In genomic region chr7:90246184-90246583, GRCh38 we compare ENCODE assay signal across 9 cellular contexts. TPM values are rescaled to one million over a fixed set of nuclear protein-coding genes. Genes with fewer than 3 reads are reported as not detected.
DNase-seq lines count a peak whose midpoint lies in the region; FAIRE-seq and TF ChIP-seq lines count a peak whose summit lies in the region.
"Had no signal": no experiment of that assay in that cellular context is flagged by ENCODE, and none has a peak within 500 bp of the region (broad histone marks: within the 10 kb centered on the region; RNA-seq: fewer than 3 reads in every experiment).

No MANE protein-coding gene starts in this region.

- H3F3A ChIP-seq in smooth muscle cell (ENCODE audit: low read depth), result no peaks in the 10 kb centered on the region

- peak overlapping the region; percentile 97 for H3K4me2 ChIP-seq in smooth muscle cell

- H3K9ac ChIP-seq in HUES6 (ENCODE audit: low read length) (no peak overlapping the region), kidney (ENCODE audit: low read length in 2 of 2) (peak overlapping the region in 1 of 2 donors; percentile 75), smooth muscle cell (ENCODE audit: low read depth) (no peak overlapping the region)

- peak overlapping the region; percentile 81 for H3K4me3 ChIP-seq in HUES6 (ENCODE audit: low read depth, low read length)
- peak overlapping the region; percentile 80 for H3K4me3 ChIP-seq in astrocyte of the cerebellum (ENCODE audit: low read depth, low read length)
- H3K4me3 ChIP-seq in kidney (ENCODE audit: low read length in 2 of 2), result peak overlapping the region; percentile 91 to 93
- H3K4me3 ChIP-seq in smooth muscle cell, result peak overlapping the region; percentile 72

- H3K4me1 ChIP-seq in HUES6 (ENCODE audit: control insufficient read depth, insufficient read depth, low read length), result peaks cover 14% of the 10 kb centered on the region
- peaks cover 0 to 7% of the 10 kb centered on the region in 2 donors for H3K4me1 ChIP-seq in kidney (ENCODE audit: control insufficient read depth in 1 of 2, insufficient read depth in 1 of 2, low read depth in 1 of 2, low read length in 2 of 2)
- H3K4me1 ChIP-seq in smooth muscle cell (ENCODE audit: low read depth), result peaks cover 6% of the 10 kb centered on the region

- H3K9me3 ChIP-seq in HUES6 (ENCODE audit: control insufficient read depth, insufficient read depth, low read depth, low read length) (no peaks in the 10 kb centered on the region), kidney (ENCODE audit: control insufficient read depth in 1 of 2, low read length in 2 of 2) (no peaks in the 10 kb centered on the region), smooth muscle cell (replicated peaks; ENCODE audit: low read depth) (no peaks in the 10 kb centered on the region)

- H3K27me3 ChIP-seq in HUES6 (ENCODE audit: control insufficient read depth, insufficient read depth, low read length), result peaks cover 32% of the 10 kb centered on the region
- H3K27me3 ChIP-seq in smooth muscle cell (ENCODE audit: low read depth), result peaks cover 9% of the 10 kb centered on the region

- H2AFZ ChIP-seq in smooth muscle cell (ENCODE audit: low read depth), result peak overlapping the region; percentile 94

- in situ Hi-C loops in astrocyte of the cerebellum (cut with HindIII; ENCODE audit: low sequenced_read_pairs), result no loop called here

- H3K27ac ChIP-seq in HUES6 (ENCODE audit: low read depth, low read length), result no peak overlapping the region
- H3K27ac ChIP-seq in kidney (ENCODE audit: low read depth in 2 of 2, low read length in 2 of 2), result no peak overlapping the region
- no peak overlapping the region for H3K27ac ChIP-seq in smooth muscle cell (ENCODE audit: low read depth)

- H4K20me1 ChIP-seq in smooth muscle cell (ENCODE audit: low read depth), result no peaks in the 10 kb centered on the region

- H3K36me3 ChIP-seq in HUES6 (ENCODE audit: control insufficient read depth, insufficient read depth, low read length), result no peaks in the 10 kb centered on the region
- H3K36me3 ChIP-seq in kidney (ENCODE audit: control insufficient read depth in 1 of 2, insufficient read depth in 2 of 2, low read length in 2 of 2), result no peaks in the 10 kb centered on the region
- H3K36me3 ChIP-seq in smooth muscle cell (ENCODE audit: low read depth), result no peaks in the 10 kb centered on the region

- DNase-seq in astrocyte of the cerebellum (ENCODE audit: low read depth) (no peak), kidney (no peak), smooth muscle cell (lab: John Stamatoyannopoulos, UW; ENCODE audit: unreplicated experiment) (no peak), NCI-H1417 (lab: John Stamatoyannopoulos, UW) (no peak), head of caudate nucleus (no peak), cortex of kidney (lab: John Stamatoyannopoulos, UW) (no peak)
- DNase-seq: activated CD8-positive, alpha-beta memory T cell treated with anti-CD3 and anti-CD28 coated beads, Interleukin-2, amount 50 U/mL, for 4 hours; NCI-H1092 had no signal

- FAIRE-seq in kidney (lab: Jason Lieb, UNC), result no peak

- H3K79me2 ChIP-seq in smooth muscle cell (ENCODE audit: low read depth), result no peaks in the 10 kb centered on the region

- WGBS in smooth muscle cell (ENCODE audit: low lambda C conversion rate), result 5% methylated on average over 9 of the region's 9 CpGs

- no peak for TF ChIP-seq CTCF in astrocyte of the cerebellum (IDR thresholded peaks at IDR 0.05; ENCODE audit: low read depth, low read length, missing control alignments)
- TF ChIP-seq CTCF in kidney (IDR thresholded peaks at IDR 0.05; ENCODE audit: borderline replicate concordance, extremely low read depth, insufficient read depth), result no peak
- no peak for TF ChIP-seq CTCF in smooth muscle cell (IDR thresholded peaks at IDR 0.05; ENCODE audit: borderline replicate concordance, insufficient read depth, poor library complexity, severe bottlenecking)

- intact Hi-C loops in kidney (cut with DNase I) (no loop called here), head of caudate nucleus (cut with DNase I) (no loop called here)

RNA-seq across cellular contexts. Expression of gene CFAP69, which starts 1.2 kb away (rescaled TPM):
- 13.2 TPM for total RNA-seq in kidney
- polyA plus RNA-seq in kidney (ENCODE audit: insufficient read depth, low read depth, low replicate concordance), result 9.2 TPM
- 2.6 and 8.7 TPM in 2 replicates for total RNA-seq in smooth muscle cell
- 0.97 TPM in 1 of 2 replicates, not detected in the other for polyA plus RNA-seq in smooth muscle cell

RNA-seq across cellular contexts. Expression of gene STEAP2, which starts 34.6 kb away (rescaled TPM):
- total RNA-seq in kidney (15.8 TPM), smooth muscle cell (0.58 and 1.0 TPM in 2 replicates)
- polyA plus RNA-seq in kidney (ENCODE audit: insufficient read depth, low read depth, low replicate concordance) (8.9 TPM), smooth muscle cell (0.28 TPM in 1 of 2 replicates, not detected in the other)
